In the genomic region with DNA sequence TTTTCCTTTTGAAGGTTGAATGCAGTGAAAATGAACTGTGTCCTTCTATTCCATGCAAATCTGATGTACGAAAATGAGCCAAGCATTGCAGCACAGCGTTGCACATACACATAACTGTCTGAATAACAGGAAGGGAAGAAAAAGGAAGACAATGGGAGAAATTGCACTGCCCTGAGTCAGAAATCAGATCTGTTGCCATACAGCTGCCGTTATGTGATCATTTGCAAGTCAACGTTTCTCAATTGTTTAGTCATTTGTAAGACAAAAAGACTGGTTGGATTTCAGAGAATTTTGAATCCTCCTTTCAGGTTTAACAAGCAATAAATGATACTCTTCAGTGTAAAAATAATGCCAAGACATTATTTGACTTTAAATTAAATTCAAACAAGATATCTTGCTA, we compare ENCODE assay signal across 12 cellular contexts.
DNase-seq lines count a peak whose midpoint lies in the region; ATAC-seq, FAIRE-seq and TF ChIP-seq lines count a peak whose summit lies in the region.
"Had no signal": no experiment of that assay in that cellular context is flagged by ENCODE, and none has a peak within 500 bp of the region (broad histone marks: within the 10 kb centered on the region; RNA-seq: fewer than 3 reads in every experiment).

No MANE protein-coding gene starts in this region.

- H3K27ac Mint-ChIP-seq in astrocyte (ENCODE audit: unreplicated experiment), result peak overlapping the region; percentile 79
- H3K27ac Mint-ChIP-seq in Calu3 (ENCODE audit: unreplicated experiment), result no peak overlapping the region
- H3K27ac Mint-ChIP-seq: activated CD4-positive, alpha-beta memory T cell treated with anti-CD3 and anti-CD28 coated beads for 36 hours; natural killer cell; T-helper 17 cell had no signal

- no peaks in the 10 kb centered on the region for H3K36me3 ChIP-seq in astrocyte (ENCODE audit: insufficient read depth, low read length)

- CTCF ChIA-PET in Calu3 (lab: Charles Lee), result no interaction called here

- H4K20me1 ChIP-seq in astrocyte (ENCODE audit: insufficient read depth, low read length), result no peaks in the 10 kb centered on the region

- TF ChIP-seq CTCF in astrocyte (IDR thresholded peaks at IDR 0.05; ENCODE audit: insufficient read depth, low read depth, low read length), result no peak
- TF ChIP-seq CTCF in foreskin keratinocyte (conservative IDR thresholded peaks at IDR 0.05), result no peak
- no peak for TF ChIP-seq CTCF in Calu3 (IDR thresholded peaks at IDR 0.05; ENCODE audit: unreplicated experiment)

- H3K4me1 ChIP-seq in astrocyte (ENCODE audit: insufficient read depth, low read length) (no peaks in the 10 kb centered on the region), foreskin keratinocyte (no peaks in the 10 kb centered on the region)

- H3K9me3 ChIP-seq in astrocyte (ENCODE audit: insufficient read depth, low read depth, low read length), result no peaks in the 10 kb centered on the region

- ATAC-seq in foreskin keratinocyte (peak; percentile 48), GM19463 (IDR thresholded peaks at IDR 0.05; ENCODE audit: unreplicated experiment) (no peak)
- ATAC-seq: natural killer cell, T-helper 17 cell had no signal

- H3K27ac ChIP-seq in astrocyte (ENCODE audit: low read depth, low read length) (peak overlapping the region; percentile 23), foreskin keratinocyte (no peak overlapping the region)

- H3K36me3 Mint-ChIP-seq in astrocyte (ENCODE audit: low read depth, unreplicated experiment), result no peaks in the 10 kb centered on the region
- no peaks in the 10 kb centered on the region for H3K36me3 Mint-ChIP-seq in Calu3 (ENCODE audit: insufficient read depth, unreplicated experiment)
- H3K36me3 Mint-ChIP-seq: activated CD4-positive, alpha-beta memory T cell treated with anti-CD3 and anti-CD28 coated beads for 36 hours; natural killer cell had no signal

- H3K27me3 ChIP-seq in astrocyte (ENCODE audit: insufficient read depth, low read length), result no peaks in the 10 kb centered on the region
- H3K27me3 ChIP-seq in foreskin keratinocyte, result no peaks in the 10 kb centered on the region

- H3K79me2 ChIP-seq in astrocyte (ENCODE audit: insufficient read depth, low read length), result no peaks in the 10 kb centered on the region

- DNase-seq in HPDE6-E6E7 (ENCODE audit: extremely low spot score) (peak; percentile 6), astrocyte (ENCODE audit: low read depth) (peak; percentile 80), foreskin keratinocyte (peak; percentile 65 to 87), skeletal muscle cell (ENCODE audit: low read depth) (peak; percentile 69), NCI-H1436 (lab: John Stamatoyannopoulos, UW) (no peak), NCI-H1105 (lab: John Stamatoyannopoulos, UW) (no peak), Calu3 (no peak)
- DNase-seq: activated CD4-positive, alpha-beta memory T cell treated with anti-CD3 and anti-CD28 coated beads for 36 hours; islet precursor cell; natural killer cell; T-helper 17 cell had no signal

- H3K27me3 Mint-ChIP-seq in astrocyte (ENCODE audit: low read depth, unreplicated experiment), result no peaks in the 10 kb centered on the region
- H3K27me3 Mint-ChIP-seq in Calu3 (ENCODE audit: unreplicated experiment), result no peaks in the 10 kb centered on the region

- intact Hi-C loops in Calu3 (cut with micrococcal nuclease; ENCODE audit: unreplicated experiment), result no loop called here

- no TSS peak for BruUV-seq in Calu3 (replicated peaks; lab: Mats Ljungman, UMichigan)

- no peak overlapping the region for H3K4me3 Mint-ChIP-seq in astrocyte (ENCODE audit: unreplicated experiment)
- H3K4me3 Mint-ChIP-seq in Calu3 (ENCODE audit: low read depth, unreplicated experiment), result no peak overlapping the region
- H3K4me3 Mint-ChIP-seq: activated CD4-positive, alpha-beta memory T cell treated with anti-CD3 and anti-CD28 coated beads for 36 hours; natural killer cell; T-helper 17 cell had no signal

- H3K9me3 Mint-ChIP-seq in astrocyte (ENCODE audit: unreplicated experiment) (no peaks in the 10 kb centered on the region), Calu3 (ENCODE audit: low read depth, unreplicated experiment) (no peaks in the 10 kb centered on the region)

- FAIRE-seq in astrocyte (lab: Jason Lieb, UNC), result peak; percentile 95

- peak overlapping the region; percentile 12 for H3K4me2 ChIP-seq in astrocyte (ENCODE audit: low read length)

- H3K4me3 ChIP-seq in astrocyte (ENCODE audit: insufficient read depth, low read depth, low read length), result no peak overlapping the region
- no peak overlapping the region for H3K4me3 ChIP-seq in skeletal muscle cell (ENCODE audit: low read depth, low read length)

- peak overlapping the region; percentile 3 for H3K9ac ChIP-seq in astrocyte (ENCODE audit: low read length)

- H2AFZ ChIP-seq in astrocyte (ENCODE audit: low read depth, low read length), result peak overlapping the region; percentile 14

- peaks cover 4% of the 10 kb centered on the region for H3K4me1 Mint-ChIP-seq in astrocyte (ENCODE audit: low read depth, unreplicated experiment)
- no peaks in the 10 kb centered on the region for H3K4me1 Mint-ChIP-seq in Calu3 (ENCODE audit: low read depth, unreplicated experiment)
- H3K4me1 Mint-ChIP-seq: natural killer cell, T-helper 17 cell had no signal

Comparison
In these comparisons a context has a peak if more than half of its experiments do, and no peak if none do; other contexts are left out.
1. DNase-seq: peak in HPDE6-E6E7 (single experiment), astrocyte (single experiment), foreskin keratinocyte (2 of 2) and skeletal muscle cell (single experiment); none in NCI-H1436 (single experiment), NCI-H1105 (single experiment) and Calu3 (single experiment).